Comparison of ENCODE assay signal across 10 cellular contexts in the genomic region with DNA sequence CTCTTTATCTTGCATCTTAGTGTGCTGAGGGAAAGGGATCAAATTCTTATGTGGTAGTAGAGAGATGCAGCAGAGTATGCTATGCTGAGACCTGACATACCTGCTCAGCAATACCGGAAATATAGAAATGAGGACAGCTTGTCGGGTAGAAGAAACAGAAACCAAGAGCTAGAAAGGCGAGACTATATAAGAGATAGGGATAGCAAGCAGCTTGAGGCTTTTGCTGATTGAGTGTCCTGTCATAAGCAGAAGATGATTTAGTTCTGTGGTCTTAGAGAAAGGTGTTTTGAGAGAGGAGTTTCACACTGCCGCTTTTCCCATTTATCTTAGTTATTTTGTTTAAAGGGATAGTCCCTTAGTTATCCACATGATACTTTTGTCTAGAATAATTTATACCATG. TPM values are rescaled to one million over a fixed set of nuclear protein-coding genes. Genes with fewer than 3 reads are reported as not detected.
DNase-seq lines count a peak whose midpoint lies in the region; ATAC-seq and TF ChIP-seq lines count a peak whose summit lies in the region.
"Had no signal": no experiment of that assay in that cellular context is flagged by ENCODE, and none has a peak within 500 bp of the region (broad histone marks: within the 10 kb centered on the region; RNA-seq: fewer than 3 reads in every experiment).

No MANE protein-coding gene starts in this region.

- intact Hi-C loops in activated CD4-positive, alpha-beta T cell treated with anti-CD3 and anti-CD28 coated beads for 36 hours (cut with DNase I, micrococcal nuclease) = loop anchor here (1.0 to 10.0 kb wide), 12 partner anchors 33 to 532 kb away; a partner anchor contains a TSS

- H2AFZ ChIP-seq in smooth muscle cell (ENCODE audit: low read depth) = no peak overlapping the region

- POLR2A ChIA-PET in activated CD4-positive, alpha-beta T cell treated with anti-CD3 and anti-CD28 coated beads for 36 hours (lab: Charles Lee) = interaction anchor here (0.6 to 1.3 kb wide), 4 partner anchors 25 to 32 kb away, joined by 3 to 4 read pairs (median 4); no protein-coding TSS in a partner anchor
- POLR2A ChIA-PET in WTC11 (lab: Charles Lee) = no interaction called here

- DNase-seq in activated CD4-positive, alpha-beta T cell treated with anti-CD3 and anti-CD28 coated beads for 36 hours = no peak
- DNase-seq in activated CD4-positive, alpha-beta T cell treated with anti-CD3 and anti-CD28 coated beads for 48 hours = no peak
- DNase-seq in WTC11 (ENCODE audit: low spot score) = no peak
- no peak for DNase-seq in smooth muscle cell (lab: John Stamatoyannopoulos, UW; ENCODE audit: unreplicated experiment)
- no peak for DNase-seq in superior temporal gyrus (ENCODE audit: extremely low spot score)
- DNase-seq in iPS-NIHi7 (ENCODE audit: extremely low spot score) = no peak
- no peak for DNase-seq in RKO (ENCODE audit: low spot score)
- DNase-seq: head of caudate nucleus had no signal

- CTCF ChIA-PET in activated CD4-positive, alpha-beta T cell treated with anti-CD3 and anti-CD28 coated beads for 36 hours (lab: Charles Lee) = interaction anchor here (0.9 to 1.3 kb wide), 4 partner anchors 17 to 465 kb away, joined by 3 to 4 read pairs (median 4); no protein-coding TSS in a partner anchor
- CTCF ChIA-PET in WTC11 (lab: Charles Lee) = interaction anchor here (2.7 kb wide), 1 partner anchor 107 kb away, joined by 11 read pairs; no protein-coding TSS in a partner anchor

- H3K27ac Mint-ChIP-seq in activated CD4-positive, alpha-beta T cell treated with anti-CD3 and anti-CD28 coated beads for 36 hours = peak overlapping the region; percentile 72
- H3K27ac Mint-ChIP-seq in WTC11 = peak overlapping the region; percentile 90

- H3K79me2 ChIP-seq in smooth muscle cell (ENCODE audit: low read depth) = peaks cover 99% of the 10 kb centered on the region

- H3K4me1 ChIP-seq in smooth muscle cell (ENCODE audit: low read depth) = peaks cover 16% of the 10 kb centered on the region
- H3K4me1 ChIP-seq: SJSA1 had no signal

- H3K27ac ChIP-seq in smooth muscle cell (ENCODE audit: low read depth) = no peak overlapping the region
- H3K27ac ChIP-seq: SJSA1 had no signal

- H3K4me1 Mint-ChIP-seq in activated CD4-positive, alpha-beta T cell treated with anti-CD3 and anti-CD28 coated beads for 36 hours = peaks cover 76% of the 10 kb centered on the region
- H3K4me1 Mint-ChIP-seq in WTC11 = peaks cover 76% of the 10 kb centered on the region

- no peaks in the 10 kb centered on the region for H3F3A ChIP-seq in smooth muscle cell (ENCODE audit: low read depth)

- no peak overlapping the region for H3K4me3 ChIP-seq in smooth muscle cell
- H3K4me3 ChIP-seq: SJSA1 had no signal

- peak; percentile 81 for ATAC-seq in activated CD4-positive, alpha-beta T cell treated with anti-CD3 and anti-CD28 coated beads for 36 hours
- ATAC-seq in HG02943 (IDR thresholded peaks at IDR 0.05; ENCODE audit: low read depth, unreplicated experiment) = peak; percentile 75
- ATAC-seq in WTC11 = no peak

- no peaks in the 10 kb centered on the region for H3K27me3 ChIP-seq in smooth muscle cell (ENCODE audit: low read depth)
- H3K27me3 ChIP-seq: SJSA1 had no signal

- no peaks in the 10 kb centered on the region for H3K9me3 Mint-ChIP-seq in activated CD4-positive, alpha-beta T cell treated with anti-CD3 and anti-CD28 coated beads for 36 hours (ENCODE audit: low read depth)
- H3K9me3 Mint-ChIP-seq in WTC11 = no peaks in the 10 kb centered on the region

- peaks cover 100% of the 10 kb centered on the region for H4K20me1 ChIP-seq in smooth muscle cell (ENCODE audit: low read depth)

- peak overlapping the region; percentile 49 for H3K4me3 Mint-ChIP-seq in activated CD4-positive, alpha-beta T cell treated with anti-CD3 and anti-CD28 coated beads for 36 hours
- H3K4me3 Mint-ChIP-seq in WTC11 = peak overlapping the region; percentile 48

- H3K27me3 Mint-ChIP-seq in activated CD4-positive, alpha-beta T cell treated with anti-CD3 and anti-CD28 coated beads for 36 hours = no peaks in the 10 kb centered on the region
- no peaks in the 10 kb centered on the region for H3K27me3 Mint-ChIP-seq in WTC11 (ENCODE audit: low read depth)

- H3K4me2 ChIP-seq in smooth muscle cell = peak overlapping the region; percentile 21

- no peak for TF ChIP-seq CTCF in WTC11 (IDR thresholded peaks at IDR 0.05)
- TF ChIP-seq CTCF in smooth muscle cell (IDR thresholded peaks at IDR 0.05; ENCODE audit: borderline replicate concordance, insufficient read depth, poor library complexity, severe bottlenecking) = no peak

- no peak overlapping the region for H3K9ac ChIP-seq in smooth muscle cell (ENCODE audit: low read depth)

- WGBS in smooth muscle cell (ENCODE audit: low lambda C conversion rate) = 77% methylated on average over 4 of the region's 4 CpGs

- no peaks in the 10 kb centered on the region for H3K36me3 ChIP-seq in smooth muscle cell (ENCODE audit: low read depth)
- H3K36me3 ChIP-seq: SJSA1 had no signal

- H3K36me3 Mint-ChIP-seq in activated CD4-positive, alpha-beta T cell treated with anti-CD3 and anti-CD28 coated beads for 36 hours (ENCODE audit: low read depth) = no peaks in the 10 kb centered on the region
- H3K36me3 Mint-ChIP-seq in WTC11 = peaks cover 7% of the 10 kb centered on the region; the same call in 1 of the 2 replicates

- H3K9me3 ChIP-seq in smooth muscle cell (replicated peaks; ENCODE audit: low read depth) = no peaks in the 10 kb centered on the region
- H3K9me3 ChIP-seq: SJSA1 had no signal

TF ChIP-seq in WTC11, 78 proteins besides CTCF, POLR2A, EP300 and RAD21:
- no peak for TF ChIP-seq CREM (CRISPR knock-in tag; IDR thresholded peaks at IDR 0.05)

RNA-seq across cellular contexts. Expression of a gene that starts 31.7 kb away (rescaled TPM):
- total RNA-seq in activated CD4-positive, alpha-beta T cell treated with anti-CD3 and anti-CD28 coated beads for 36 hours = 10 to 100 TPM; 53.9 to 60.6 TPM
- total RNA-seq in WTC11 (2021) = 163 to 177 TPM (median 175 TPM) in 3 replicates
- total RNA-seq in smooth muscle cell = 98.0 and 108 TPM in 2 replicates
- 26.0 and 26.4 TPM in 2 replicates for polyA plus RNA-seq in smooth muscle cell
